ENCODE assay signal across 14 cellular contexts in genomic region chr3:196987022-196987421, GRCh38.
"Had no signal": no experiment of that assay in that cellular context is flagged by ENCODE, and none has a peak within 500 bp of the region (broad histone marks: within the 10 kb centered on the region; RNA-seq: fewer than 3 reads in every experiment).

No MANE protein-coding gene starts in this region.

- H3K4me3 ChIP-seq: dorsolateral prefrontal cortex, lower lobe of right lung, pancreas, right lobe of liver, transverse colon, upper lobe of right lung, uterus had no signal

- H3K27me3 ChIP-seq: dorsolateral prefrontal cortex, pancreas, right lobe of liver, transverse colon, uterus had no signal

- H3K36me3 ChIP-seq: lower lobe of right lung, neutrophil, pancreas, right lobe of liver, transverse colon, upper lobe of right lung, uterus had no signal

- H3K27ac ChIP-seq: dorsolateral prefrontal cortex, lower lobe of right lung, neutrophil, pancreas, right lobe of liver, transverse colon, upper lobe of right lung, uterus had no signal

- ATAC-seq: left ventricle myocardium superior; lower lobe of right lung; naive thymus-derived CD8-positive, alpha-beta T cell; pancreas; right lobe of liver; stimulated activated naive B cell treated with anti-CD40 and anti-IgM and Interleukin-4, amounts not matched to agents 10 μg/mL and 1 μg/mL and 100 μg/mL, for 72 hours; upper lobe of right lung had no signal

- H3K9me3 ChIP-seq: neutrophil, pancreas, right lobe of liver, transverse colon, upper lobe of right lung had no signal

- DNase-seq: effector CD4-positive, alpha-beta T cell; left ventricle myocardium superior; lower lobe of right lung; naive thymus-derived CD8-positive, alpha-beta T cell; pancreas; stimulated activated CD4-positive, alpha-beta T cell treated with anti-CD3 and anti-CD28 coated beads, Interleukin-15, amount 100 ng/mL, for 24 hours; stimulated activated CD4-positive, alpha-beta T cell treated with anti-CD3 and anti-CD28 coated beads, Interleukin-2, amount 100 ng/mL, for 48 hours; stimulated activated naive B cell treated with anti-CD40 and anti-IgM and Interleukin-4, amounts not matched to agents 10 μg/mL and 1 μg/mL and 100 μg/mL, for 72 hours; transverse colon; uterus had no signal

- H3K4me1 ChIP-seq: lower lobe of right lung, right lobe of liver, upper lobe of right lung, uterus had no signal
